27 cellular contexts compared by ENCODE assay signal in genomic region chr3:131537531-131537930, GRCh38. TPM values are rescaled to one million over a fixed set of nuclear protein-coding genes. Genes with fewer than 3 reads are reported as not detected.
DNase-seq lines count a peak whose midpoint lies in the region; ATAC-seq, FAIRE-seq and TF ChIP-seq lines count a peak whose summit lies in the region.
"Had no signal": no experiment of that assay in that cellular context is flagged by ENCODE, and none has a peak within 500 bp of the region (broad histone marks: within the 10 kb centered on the region; RNA-seq: fewer than 3 reads in every experiment).

No MANE protein-coding gene starts in this region.

- FAIRE-seq in GM12892 (lab: Jason Lieb, UNC), result peak; percentile 5
- FAIRE-seq: A204.1, A549, D721Med had no signal

- no peak for TF ChIP-seq POLR2A in GM12892 (IDR thresholded peaks at IDR 0.05; ENCODE audit: low read depth, low read length)

- DNase-seq in GM12892 (ENCODE audit: insufficient read length) (no peak), dermis microvascular lymphatic vessel endothelial cell (ENCODE audit: low read depth in 2 of 2) (peak; percentile 19 to 57), T-helper 1 cell (no peak)
- DNase-seq: 8988T; ACHN; AML-193; BE2C; C1 segment of cervical spinal cord; Caco-2; Calu3; CD4-positive, alpha-beta memory T cell; CD4-positive, alpha-beta T cell; CD4-positive, CD25-positive, alpha-beta regulatory T cell; CD8-positive, alpha-beta memory T cell; CD8-positive, alpha-beta T cell; COR-L47; DMS 273 treated with DMSO at 0.1 percent for 48 hours; DMS153; DMS53; DMS79; DMS79 treated with DMSO at 0.1 percent for 48 hours; DND-41; EL had no signal

- no peak for ATAC-seq in HG03196 (IDR thresholded peaks at IDR 0.05; ENCODE audit: unreplicated experiment)
- ATAC-seq: A549; CD8-positive, alpha-beta T cell had no signal

RNA-seq across cellular contexts. Expression of gene MRPL3, which starts 34.8 kb away (rescaled TPM):
- polyA plus RNA-seq in GM12892 (2012; ENCODE audit: missing spikeins), result 127 TPM
- 52.3 and 69.6 TPM in 2 replicates for total RNA-seq in dermis microvascular lymphatic vessel endothelial cell

Comparison
In these comparisons a context has a peak if more than half of its experiments do, and no peak if none do; other contexts are left out.
1. DNase-seq: peak in dermis microvascular lymphatic vessel endothelial cell (2 of 2); none in GM12892 (single experiment) and T-helper 1 cell (0 of 5).